9 cellular contexts compared by ENCODE assay signal in the genomic region with DNA sequence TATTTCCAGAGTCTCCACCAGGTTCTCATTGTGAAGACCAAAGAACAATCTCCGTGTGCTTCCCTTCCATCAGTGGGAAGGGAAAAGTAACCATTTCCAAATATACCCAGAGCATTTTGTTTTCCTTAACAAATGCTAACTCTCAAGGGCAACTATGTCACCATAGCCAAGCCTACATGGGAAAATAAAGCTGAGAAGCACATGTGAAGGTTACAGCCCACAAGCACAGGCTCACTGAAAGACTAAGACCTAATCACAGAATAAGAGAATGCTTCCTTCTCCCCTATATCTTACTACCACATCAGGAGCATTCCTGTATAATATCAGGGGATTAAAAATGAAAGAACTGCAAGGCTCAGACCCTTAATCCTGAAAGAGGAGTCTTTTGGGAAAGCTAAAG. TPM values are rescaled to one million over a fixed set of nuclear protein-coding genes. Genes with fewer than 3 reads are reported as not detected.
"Had no signal": no experiment of that assay in that cellular context is flagged by ENCODE, and none has a peak within 500 bp of the region (broad histone marks: within the 10 kb centered on the region; RNA-seq: fewer than 3 reads in every experiment).

No MANE protein-coding gene starts in this region.

- H3K4me3 ChIP-seq: GM12878 had no signal

- FAIRE-seq: G401.6, GM12878, GM12891, GM12892, GM18507, GM19239 had no signal

- ATAC-seq: GM12878 had no signal

- DNase-seq: GDM1, GF-D8 had no signal

RNA-seq across cellular contexts. Expression of a gene that starts 28.2 kb away (rescaled TPM):
- total RNA-seq: G401, GM12878 had no signal
- polyA plus RNA-seq: GM12878 had no signal
